8 cellular contexts compared by ENCODE assay signal in the genomic region with DNA sequence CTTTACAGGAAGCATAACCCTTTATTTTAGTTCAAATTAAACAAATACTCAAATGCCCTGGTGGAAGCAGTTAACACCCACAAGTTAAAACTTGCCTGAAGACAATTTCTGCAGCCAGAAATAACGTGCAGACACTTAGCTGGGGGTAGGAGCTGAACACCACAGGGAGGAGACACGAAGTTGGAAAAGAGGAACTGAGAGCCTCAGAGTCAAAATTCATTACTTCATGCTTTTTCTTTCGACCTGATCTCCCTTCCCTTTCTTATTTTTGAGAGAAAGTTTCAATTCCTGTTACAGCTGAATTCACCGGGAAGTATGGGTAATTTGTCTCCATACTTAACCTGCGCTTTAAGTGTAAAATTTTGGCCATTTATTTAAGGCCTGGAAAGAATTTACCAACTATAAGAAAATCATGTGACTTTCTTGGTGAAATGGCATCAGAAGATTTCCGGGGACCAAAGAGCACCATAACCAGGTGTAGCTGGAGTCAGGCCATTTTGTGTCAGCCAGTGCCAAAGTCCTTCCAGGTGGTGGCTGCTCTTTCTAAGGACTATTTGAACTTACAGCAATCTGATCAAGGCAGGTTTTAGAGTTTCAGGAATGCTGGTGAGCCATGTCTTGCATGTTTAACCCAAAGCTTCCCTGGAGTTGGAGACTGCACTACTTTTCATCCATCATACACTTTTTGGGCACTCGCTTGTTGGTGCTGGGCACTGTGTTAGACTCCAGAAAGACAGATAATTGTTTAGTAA. TPM values are rescaled to one million over a fixed set of nuclear protein-coding genes. Genes with fewer than 3 reads are reported as not detected.
DNase-seq lines count a peak whose midpoint lies in the region; ATAC-seq and TF ChIP-seq lines count a peak whose summit lies in the region.

No MANE protein-coding gene starts in this region.

- peak overlapping the region; percentile 60 for H3K9ac ChIP-seq in Karpas-422 (ENCODE audit: low read length)

- H3K4me1 Mint-ChIP-seq in activated T-cell treated with anti-CD3 and anti-CD28 coated beads, Interleukin-2, amount 50 U/mL, for 4 hours (ENCODE audit: low read depth): peaks cover 15% of the 10 kb centered on the region

- H2AFZ ChIP-seq in Karpas-422 (ENCODE audit: low read length): peak overlapping the region; percentile 66

- H3K4me1 ChIP-seq in Karpas-422 (ENCODE audit: low read length): peaks cover 67% of the 10 kb centered on the region
- H3K4me1 ChIP-seq in foreskin keratinocyte: peaks cover 16% of the 10 kb centered on the region

- H3K27ac ChIP-seq in Karpas-422 (ENCODE audit: low read length): peak overlapping the region; percentile 91
- H3K27ac ChIP-seq in foreskin keratinocyte: peak overlapping the region; percentile 1

- H4K20me1 ChIP-seq in Karpas-422 (ENCODE audit: insufficient read depth, low read depth, low read length): no peaks in the 10 kb centered on the region

- no peaks in the 10 kb centered on the region for H3K79me2 ChIP-seq in Karpas-422 (ENCODE audit: low read length)

- no peaks in the 10 kb centered on the region for H3K36me3 ChIP-seq in Karpas-422 (ENCODE audit: insufficient read depth, low read length)

- no peaks in the 10 kb centered on the region for H3K36me3 Mint-ChIP-seq in activated T-cell treated with anti-CD3 and anti-CD28 coated beads, Interleukin-2, amount 50 U/mL, for 4 hours (ENCODE audit: insufficient read depth)

- H3K9me3 ChIP-seq in Karpas-422 (ENCODE audit: low read length): no peaks in the 10 kb centered on the region

- H3K4me3 ChIP-seq in Karpas-422 (ENCODE audit: low read length): peak overlapping the region; percentile 32

- H3K4me3 Mint-ChIP-seq in activated T-cell treated with anti-CD3 and anti-CD28 coated beads, Interleukin-2, amount 50 U/mL, for 4 hours: no peak overlapping the region

- H3K9me2 ChIP-seq in Karpas-422 (replicated peaks; ENCODE audit: insufficient read depth, low read length): no peaks in the 10 kb centered on the region

- TF ChIP-seq CTCF in GM13976 (IDR thresholded peaks at IDR 0.05; ENCODE audit: borderline replicate concordance, control extremely low read depth, extremely low read depth, insufficient read depth, missing control alignments) (no peak), foreskin keratinocyte (conservative IDR thresholded peaks at IDR 0.05) (no peak)

- in situ Hi-C loops in GM13976 (cut with MboI; ENCODE audit: low sequenced_read_pairs, unreplicated experiment): loop anchor here (10.0 to 25.0 kb wide), 2 partner anchors 85 to 442 kb away; no protein-coding TSS in a partner anchor

- peaks cover 8% of the 10 kb centered on the region for H3K27me3 Mint-ChIP-seq in activated T-cell treated with anti-CD3 and anti-CD28 coated beads, Interleukin-2, amount 50 U/mL, for 4 hours (ENCODE audit: low read depth)

- no peaks in the 10 kb centered on the region for H3K27me3 ChIP-seq in Karpas-422 (ENCODE audit: low read length)
- no peaks in the 10 kb centered on the region for H3K27me3 ChIP-seq in foreskin keratinocyte

- DNase-seq in GM13976 (ENCODE audit: low spot score): peak; percentile 49
- peak; percentile 95 for DNase-seq in Karpas-422
- peak in 1 of 2 donors; percentile 61 for DNase-seq in foreskin keratinocyte
- no peak for DNase-seq in activated T-cell treated with anti-CD3 and anti-CD28 coated beads, Interleukin-2, amount 50 U/mL, for 4 hours
- DNase-seq in retina: no peak
- no peak for DNase-seq in stimulated activated naive CD4-positive, alpha-beta T cell (lab: John Stamatoyannopoulos, UW)
- no peak for DNase-seq in NCI-H2227 (lab: John Stamatoyannopoulos, UW; ENCODE audit: unreplicated experiment)

- no peaks in the 10 kb centered on the region for H3K9me3 Mint-ChIP-seq in activated T-cell treated with anti-CD3 and anti-CD28 coated beads, Interleukin-2, amount 50 U/mL, for 4 hours

- ATAC-seq in GM21717 (IDR thresholded peaks at IDR 0.05; ENCODE audit: unreplicated experiment) (peak; percentile 83), foreskin keratinocyte (peak; percentile 43)
- no peak for ATAC-seq in activated T-cell treated with anti-CD3 and anti-CD28 coated beads, Interleukin-2, amount 50 U/mL, for 4 hours

- H3K4me2 ChIP-seq in Karpas-422 (ENCODE audit: low read depth, low read length, poor library complexity, severe bottlenecking): peak overlapping the region; percentile 69

RNA-seq across cellular contexts. Expression of gene RCBTB2, which starts 46.5 kb away (rescaled TPM):
- 20.2 and 25.6 TPM in 2 replicates for total RNA-seq in Karpas-422 (2014; rRNA removed; shearing (Covaris generic); ENCODE audit: low replicate concordance)
- total RNA-seq in foreskin keratinocyte: 3.2 and 4.1 TPM in 2 replicates
- polyA plus RNA-seq in foreskin keratinocyte: 1.6 and 2.1 TPM in 2 replicates
- 1 to 10 TPM; 1.3 to 1.5 (median 1.4) TPM for total RNA-seq in activated T-cell treated with anti-CD3 and anti-CD28 coated beads, Interleukin-2, amount 50 U/mL, for 4 hours

Comparison
In these comparisons a context has a peak if more than half of its experiments do, and no peak if none do; other contexts are left out.
1. DNase-seq: peak in GM13976 (single experiment) and Karpas-422 (single experiment); none in activated T-cell treated with anti-CD3 and anti-CD28 coated beads, Interleukin-2, amount 50 U/mL, for 4 hours (single experiment), retina (single experiment), stimulated activated naive CD4-positive, alpha-beta T cell (0 of 6) and NCI-H2227 (single experiment).
2. ATAC-seq: peak in GM21717 (single experiment) and foreskin keratinocyte (single experiment); none in activated T-cell treated with anti-CD3 and anti-CD28 coated beads, Interleukin-2, amount 50 U/mL, for 4 hours (0 of 2).